In genomic region chr7:7783001-7783400, GRCh38 we compare ENCODE assay signal across 22 cellular contexts.
"Had no signal": no experiment of that assay in that cellular context is flagged by ENCODE, and none has a peak within 500 bp of the region (broad histone marks: within the 10 kb centered on the region; RNA-seq: fewer than 3 reads in every experiment).

No MANE protein-coding gene starts in this region.

- H3K4me3 Mint-ChIP-seq: activated CD4-positive, alpha-beta T cell treated with anti-CD3 and anti-CD28 coated beads for 36 hours; activated naive CD8-positive, alpha-beta T cell; memory B cell; stimulated activated naive B cell treated with anti-CD40 and anti-IgM and Interleukin-4, amounts not matched to agents 10 μg/mL and 1 μg/mL and 100 μg/mL, for 72 hours had no signal

- ATAC-seq: activated CD4-positive, alpha-beta T cell treated with anti-CD3 and anti-CD28 coated beads for 36 hours; body of pancreas; left ventricle myocardium superior; mucosa of descending colon; naive thymus-derived CD4-positive, alpha-beta T cell; stimulated activated naive B cell treated with anti-CD40 and anti-IgM and Interleukin-4, amounts not matched to agents 10 μg/mL and 1 μg/mL and 100 μg/mL, for 72 hours had no signal

- H3K27me3 Mint-ChIP-seq: activated CD4-positive, alpha-beta T cell treated with anti-CD3 and anti-CD28 coated beads for 36 hours; activated naive CD8-positive, alpha-beta T cell; memory B cell; naive thymus-derived CD4-positive, alpha-beta T cell; stimulated activated naive B cell treated with anti-CD40 and anti-IgM and Interleukin-4, amounts not matched to agents 10 μg/mL and 1 μg/mL and 100 μg/mL, for 72 hours had no signal

- H3K4me3 ChIP-seq: body of pancreas, colonic mucosa, esophagus squamous epithelium, mucosa of descending colon, right atrium auricular region, transverse colon had no signal

- H3K9me3 Mint-ChIP-seq: memory B cell; stimulated activated naive B cell treated with anti-CD40 and anti-IgM and Interleukin-4, amounts not matched to agents 10 μg/mL and 1 μg/mL and 100 μg/mL, for 72 hours had no signal

- H3K27ac ChIP-seq: body of pancreas, colonic mucosa, esophagus squamous epithelium, neutrophil, right atrium auricular region, transverse colon, vagina had no signal

- H3K36me3 ChIP-seq: colonic mucosa, esophagus squamous epithelium, neutrophil, right atrium auricular region, transverse colon, vagina had no signal

- H3K9me3 ChIP-seq: body of pancreas, colonic mucosa, esophagus squamous epithelium, mucosa of descending colon, neutrophil, right atrium auricular region, transverse colon, vagina had no signal

- H3K4me1 ChIP-seq: body of pancreas, colonic mucosa, esophagus squamous epithelium, right atrium auricular region, vagina had no signal

- H3K27ac Mint-ChIP-seq: activated CD4-positive, alpha-beta T cell treated with anti-CD3 and anti-CD28 coated beads for 36 hours; activated naive CD8-positive, alpha-beta T cell; memory B cell; stimulated activated naive B cell treated with anti-CD40 and anti-IgM and Interleukin-4, amounts not matched to agents 10 μg/mL and 1 μg/mL and 100 μg/mL, for 72 hours had no signal

- DNase-seq: activated CD4-positive, alpha-beta T cell treated with anti-CD3 and anti-CD28 coated beads for 36 hours; activated CD8-positive, alpha-beta memory T cell treated with anti-CD3 and anti-CD28 coated beads for 24 hours; activated gamma-delta T cell treated with Interleukin-2 at 50 U/mL for 16 hours; activated T-cell treated with anti-CD3 and anti-CD28 coated beads for 4 hours; amniotic stem cell; body of pancreas; central memory CD4-positive, alpha-beta T cell; colonic mucosa; esophagus squamous epithelium; hypothalamus; left ventricle myocardium superior; mucosa of descending colon; naive thymus-derived CD4-positive, alpha-beta T cell; posterior cingulate gyrus; stimulated activated CD4-positive, alpha-beta T cell treated with anti-CD3 and anti-CD28 coated beads, Interleukin-2, amount 100 ng/mL, for 48 hours; stimulated activated naive B cell treated with anti-CD40 and anti-IgM and Interleukin-4, amounts not matched to agents 10 μg/mL and 1 μg/mL and 100 μg/mL, for 72 hours; transverse colon had no signal

- H3K27me3 ChIP-seq: body of pancreas, colonic mucosa, esophagus squamous epithelium, neutrophil, right atrium auricular region, transverse colon, vagina had no signal
